14 cellular contexts compared by ENCODE assay signal in genomic region chr12:72286526-72286925, GRCh38. TPM values are rescaled to one million over a fixed set of nuclear protein-coding genes. Genes with fewer than 3 reads are reported as not detected.
DNase-seq lines count a peak whose midpoint lies in the region; ATAC-seq and TF ChIP-seq lines count a peak whose summit lies in the region.
"Had no signal": no experiment of that assay in that cellular context is flagged by ENCODE, and none has a peak within 500 bp of the region (broad histone marks: within the 10 kb centered on the region; RNA-seq: fewer than 3 reads in every experiment).

No MANE protein-coding gene starts in this region.

- DNase-seq in EH (ENCODE audit: low read depth) (peak; percentile 55), HFFc6 (no peak), iris pigment epithelial cell (ENCODE audit: low read depth) (peak; percentile 77), H4 (ENCODE audit: low spot score) (no peak), right lobe of liver (no peak), NCI-H128 (lab: John Stamatoyannopoulos, UW; ENCODE audit: unreplicated experiment) (no peak)
- DNase-seq: C1 segment of cervical spinal cord; Caco-2; CD4-positive, alpha-beta memory T cell; DMS53; DMS79 treated with DMSO at 0.1 percent for 48 hours; GF-D8; H9 had no signal

- H3K9me3 ChIP-seq in right lobe of liver: no peaks in the 10 kb centered on the region
- H3K9me3 ChIP-seq: Caco-2 had no signal

- WGBS in right lobe of liver (ENCODE audit: insufficient coverage, low coverage, low lambda C conversion rate, missing lambda C conversion rate): 67% methylated on average over 3 of the region's 3 CpGs

- no peaks in the 10 kb centered on the region for H3K27me3 ChIP-seq in right lobe of liver

- intact Hi-C loops in right lobe of liver (cut with DNase I): no loop called here

- peaks cover 61% of the 10 kb centered on the region for H3K36me3 Mint-ChIP-seq in HFFc6 (ENCODE audit: low read depth)
- H3K36me3 Mint-ChIP-seq: CD4-positive, alpha-beta memory T cell had no signal

- H3K36me3 ChIP-seq in right lobe of liver: no peaks in the 10 kb centered on the region

- TF ChIP-seq CTCF in HFFc6 (IDR thresholded peaks at IDR 0.05) (no peak), right lobe of liver (IDR thresholded peaks at IDR 0.05) (no peak)

- H3K9me3 Mint-ChIP-seq in HFFc6: peaks cover 14% of the 10 kb centered on the region
- H3K9me3 Mint-ChIP-seq: H9 had no signal

- H3K4me1 ChIP-seq in right lobe of liver: no peaks in the 10 kb centered on the region
- H3K4me1 ChIP-seq: Caco-2 had no signal

- no peak overlapping the region for H3K27ac ChIP-seq in right lobe of liver

- TF ChIP-seq POLR2A in right lobe of liver (IDR thresholded peaks at IDR 0.05): no peak

- H3K4me1 Mint-ChIP-seq in HFFc6 (ENCODE audit: low read depth): peaks cover 92% of the 10 kb centered on the region
- H3K4me1 Mint-ChIP-seq: CD4-positive, alpha-beta memory T cell had no signal

- H3K4me3 ChIP-seq in right lobe of liver: no peak overlapping the region

- H3K27ac Mint-ChIP-seq in HFFc6: peak overlapping the region; percentile 33
- H3K27ac Mint-ChIP-seq: CD4-positive, alpha-beta memory T cell; H9 had no signal

- no peak for ATAC-seq in right lobe of liver
- ATAC-seq: HCT116 had no signal

- no peaks in the 10 kb centered on the region for H3K27me3 Mint-ChIP-seq in HFFc6 (ENCODE audit: insufficient read depth)
- H3K27me3 Mint-ChIP-seq: CD4-positive, alpha-beta memory T cell had no signal

- H3K4me3 Mint-ChIP-seq in HFFc6: no peak overlapping the region; the same call in 1 of the 2 replicates
- H3K4me3 Mint-ChIP-seq: CD4-positive, alpha-beta memory T cell; H9 had no signal

RNA-seq across cellular contexts. Expression of gene TRHDE, which starts 14.4 kb away (rescaled TPM):
- 100 to 1,000 TPM in 2 of 6 experiments, 10 to 100 TPM in 4; 65.7 to 106 (median 93.3) TPM for total RNA-seq in HFFc6 (2021; fragmentation: NEBNext Ultra II Directional; extraction: Animal tissue kit (Norgen Biotek cat#: 25700))
- total RNA-seq in H4 (2014; rRNA removed; shearing (Covaris generic)): 2.4 and 8.8 TPM in 2 replicates
- total RNA-seq in right lobe of liver: 1 to 10 TPM in 2 of 6 experiments, under 1 TPM in 4; 0.10 to 4.3 (median 0.90) TPM
- total RNA-seq: Caco-2; CD4-positive, alpha-beta memory T cell had no signal

Comparison
In these comparisons a context has a peak if more than half of its experiments do, and no peak if none do; other contexts are left out.
1. DNase-seq: peak in EH (single experiment) and iris pigment epithelial cell (single experiment); none in HFFc6 (single experiment), H4 (single experiment), right lobe of liver (0 of 3) and NCI-H128 (single experiment).